ENCODE assay signal across 8 cellular contexts in genomic region chr4:83034630-83035494, GRCh38. TPM values are rescaled to one million over a fixed set of nuclear protein-coding genes. Genes with fewer than 3 reads are reported as not detected.
A peak's percentile ranks its signal among the peaks of the same experiment; 100 is the strongest.
DNase-seq lines count a peak whose midpoint lies in the region; ATAC-seq and TF ChIP-seq lines count a peak whose summit lies in the region.

Gene COPS4, plus strand, starts transcription at chr4:83035183. Its CDS starts 42 bp downstream, at chr4:83035225.

- peak; percentile 29 for TF ChIP-seq CTCF in epithelial cell of proximal tubule (conservative IDR thresholded peaks at IDR 0.05; ENCODE audit: low read depth, low read length)

- peak within 1 kb of the TSS; percentile 94 for H3K4me3 ChIP-seq in epithelial cell of proximal tubule (ENCODE audit: low read depth, low read length)

- peak within 1 kb of the TSS; percentile 99 for H3K27ac Mint-ChIP-seq in activated T-cell treated with anti-CD3 and anti-CD28 coated beads, Interleukin-2, amount 50 U/mL, for 24 hours

- no peaks in the 10 kb centered on the region for H3K27me3 Mint-ChIP-seq in activated T-cell treated with anti-CD3 and anti-CD28 coated beads, Interleukin-2, amount 50 U/mL, for 24 hours

- DNase-seq in DMS53 treated with DMSO at 0.1 percent for 48 hours (lab: John Stamatoyannopoulos, UW; ENCODE audit: unreplicated experiment) (peak; percentile 96), KG1 (lab: John Stamatoyannopoulos, UW) (peak; percentile 97), epithelial cell of proximal tubule (ENCODE audit: low read depth) (peak; percentile 99), mucosa of gallbladder (ENCODE audit: low spot score) (peak; percentile 99)
- DNase-seq in activated T-cell treated with anti-CD3 and anti-CD28 coated beads, Interleukin-2, amount 50 U/mL, for 24 hours = peak; percentile 90
- DNase-seq in stimulated activated CD8-positive, alpha-beta memory T cell treated with anti-CD3 and anti-CD28 coated beads, Interleukin-4, amount 100 ng/mL, for 4 hours (ENCODE audit: low read depth in 2 of 2, low spot score in 1 of 2) = peak; percentile 83 to 91

- peaks cover 37% of the 10 kb centered on the region for H3K4me1 Mint-ChIP-seq in activated T-cell treated with anti-CD3 and anti-CD28 coated beads, Interleukin-2, amount 50 U/mL, for 24 hours (ENCODE audit: low read depth)

- no peaks in the 10 kb centered on the region for H3K9me3 Mint-ChIP-seq in activated T-cell treated with anti-CD3 and anti-CD28 coated beads, Interleukin-2, amount 50 U/mL, for 24 hours

- ATAC-seq in GM21723 (IDR thresholded peaks at IDR 0.05; ENCODE audit: unreplicated experiment) = peak; percentile 98

- peaks cover 15% of the 10 kb centered on the region for H3K36me3 Mint-ChIP-seq in activated T-cell treated with anti-CD3 and anti-CD28 coated beads, Interleukin-2, amount 50 U/mL, for 24 hours (ENCODE audit: low read depth)

- peak within 1 kb of the TSS; percentile 90 for H3K4me3 Mint-ChIP-seq in activated T-cell treated with anti-CD3 and anti-CD28 coated beads, Interleukin-2, amount 50 U/mL, for 24 hours

TF ChIP-seq in PFSK-1, 5 proteins besides CTCF, POLR2A, EP300 and RAD21:
- TF ChIP-seq SIN3A (IDR thresholded peaks at IDR 0.05; ENCODE audit: borderline replicate concordance, insufficient read depth, low read length) (no peak), FOXP2 (optimal IDR thresholded peaks at IDR 0.05; ENCODE audit: borderline replicate concordance, extremely low read depth, extremely low read length, insufficient read depth) (peak; percentile 54), TAF1 (IDR thresholded peaks at IDR 0.05; ENCODE audit: borderline replicate concordance, insufficient read depth, low read length) (peak; percentile 98), REST (IDR thresholded peaks at IDR 0.05; ENCODE audit: insufficient read depth in 1 of 2, low read depth in 2 of 2, low read length in 2 of 2) (0 out of 4 replicates have a peak, but pooled peaks of 1 of the 2 experiments have one; percentile 6), POLR2AphosphoS5 (IDR thresholded peaks at IDR 0.05; ENCODE audit: low read depth, low read length) (peak; percentile 83)
TF ChIP-seq in PFSK-1: peak in this region for 4.

RNA-seq across cellular contexts. Expression of gene COPS4, which starts in this region (rescaled TPM):
- 22.7 TPM for polyA plus RNA-seq in PFSK-1 (2012; ENCODE audit: insufficient read length, low read depth)
- total RNA-seq in epithelial cell of proximal tubule (27.0 and 68.5 TPM in 2 replicates), mucosa of gallbladder (31.5 TPM)

Comparison
In these comparisons a context has a peak if more than half of its experiments do, and no peak if none do; other contexts are left out.
1. Peak in every context shown above with its lines: DNase-seq, ATAC-seq and H3K4me3 ChIP-seq.